Comparison of ENCODE assay signal across 1 cellular context in genomic region chr19:3632739-3633558, GRCh38.
TF ChIP-seq lines count a peak whose summit lies in the region.

No MANE protein-coding gene starts in this region.

TF ChIP-seq in GM23338, 12 proteins besides CTCF, POLR2A, EP300 and RAD21:
- TF ChIP-seq ZNF462 (CRISPR knock-in tag; IDR thresholded peaks at IDR 0.05) (no peak), NANOG (IDR thresholded peaks at IDR 0.05; ENCODE audit: borderline replicate concordance) (no peak), EZH2 (IDR thresholded peaks at IDR 0.05; ENCODE audit: low read depth, unreplicated experiment) (no peak), POLR2AphosphoS5 (IDR thresholded peaks at IDR 0.05; ENCODE audit: low read depth) (no peak)
